ENCODE assay signal across 9 cellular contexts in genomic region chr11:110797453-110797852, GRCh38.
DNase-seq lines count a peak whose midpoint lies in the region; ATAC-seq, FAIRE-seq and TF ChIP-seq lines count a peak whose summit lies in the region.
"Had no signal": no experiment of that assay in that cellular context is flagged by ENCODE, and none has a peak within 500 bp of the region (broad histone marks: within the 10 kb centered on the region; RNA-seq: fewer than 3 reads in every experiment).

No MANE protein-coding gene starts in this region.

- no peaks in the 10 kb centered on the region for H3K36me3 ChIP-seq in colonic mucosa

- no peak for TF ChIP-seq POLR2A in GM12892 (IDR thresholded peaks at IDR 0.05; ENCODE audit: low read depth, low read length)

- H3K27ac Mint-ChIP-seq in effector memory CD8-positive, alpha-beta T cell = no peak overlapping the region

- H3K36me3 Mint-ChIP-seq in effector memory CD8-positive, alpha-beta T cell (ENCODE audit: insufficient read depth) = no peaks in the 10 kb centered on the region

- intact Hi-C loops in colonic mucosa (cut with DNase I) = no loop called here

- H3K4me1 ChIP-seq in colonic mucosa = no peaks in the 10 kb centered on the region

- no peak overlapping the region for H3K9ac ChIP-seq in colonic mucosa (ENCODE audit: low read depth in 2 of 2, low read length in 2 of 2)

- no peaks in the 10 kb centered on the region for H3K9me3 ChIP-seq in colonic mucosa

- no peaks in the 10 kb centered on the region for H3K4me1 Mint-ChIP-seq in effector memory CD8-positive, alpha-beta T cell (ENCODE audit: low read depth in 2 of 2)

- no peak overlapping the region for H3K4me3 Mint-ChIP-seq in effector memory CD8-positive, alpha-beta T cell

- TF ChIP-seq CTCF in colonic mucosa (IDR thresholded peaks at IDR 0.05) (no peak), coronary artery (IDR thresholded peaks at IDR 0.05) (no peak)

- no peaks in the 10 kb centered on the region for H3K27me3 ChIP-seq in colonic mucosa

- H3K9me3 Mint-ChIP-seq in effector memory CD8-positive, alpha-beta T cell = no peaks in the 10 kb centered on the region

- peak; percentile 87 for ATAC-seq in GM21381 (IDR thresholded peaks at IDR 0.05; ENCODE audit: unreplicated experiment)
- ATAC-seq in HG03439 (IDR thresholded peaks at IDR 0.05; ENCODE audit: unreplicated experiment) = peak; percentile 65
- peak; percentile 41 for ATAC-seq in effector memory CD8-positive, alpha-beta T cell (replicated peaks)

- H3K27me3 Mint-ChIP-seq in effector memory CD8-positive, alpha-beta T cell = peaks cover 11 to 19% of the 10 kb centered on the region in 2 donors

- FAIRE-seq in GM12892 (lab: Jason Lieb, UNC) = peak; percentile 92
- FAIRE-seq: keratinocyte had no signal

- no peak for DNase-seq in GM12892 (ENCODE audit: insufficient read length)
- no peak for DNase-seq in effector memory CD8-positive, alpha-beta T cell
- no peak for DNase-seq in NCI-H2196 (lab: John Stamatoyannopoulos, UW; ENCODE audit: unreplicated experiment)
- no peak for DNase-seq in colonic mucosa
- DNase-seq in coronary artery (ENCODE audit: low spot score) = no peak
- no peak for DNase-seq in GM03348 (ENCODE audit: low spot score)

- H3K4me3 ChIP-seq in colonic mucosa (no peak overlapping the region), coronary artery (no peak overlapping the region)

- H3K27ac ChIP-seq in colonic mucosa (no peak overlapping the region), coronary artery (no peak overlapping the region)
